ENCODE assay signal across 20 cellular contexts in the genomic region with DNA sequence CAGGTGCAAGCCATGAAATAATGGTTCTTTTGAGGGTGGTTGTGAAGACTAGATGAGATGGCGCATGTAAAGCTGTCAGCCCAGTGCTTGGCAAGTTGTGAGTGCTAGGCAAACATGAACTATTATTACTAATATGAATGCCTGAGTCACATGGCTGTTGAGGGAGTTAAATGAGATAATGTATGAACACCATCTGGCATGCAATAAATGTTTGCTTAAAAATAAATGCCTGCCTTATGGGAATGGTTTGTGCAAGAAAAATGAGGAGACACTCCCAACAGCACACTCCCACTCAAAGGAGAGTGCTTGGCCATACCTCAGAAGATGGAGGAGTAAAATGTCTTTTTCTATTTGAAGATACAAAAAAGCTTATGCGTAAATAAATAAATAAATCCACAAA. TPM values are rescaled to one million over a fixed set of nuclear protein-coding genes. Genes with fewer than 3 reads are reported as not detected.
DNase-seq lines count a peak whose midpoint lies in the region; ATAC-seq and TF ChIP-seq lines count a peak whose summit lies in the region.
"Had no signal": no experiment of that assay in that cellular context is flagged by ENCODE, and none has a peak within 500 bp of the region (broad histone marks: within the 10 kb centered on the region; RNA-seq: fewer than 3 reads in every experiment).

No MANE protein-coding gene starts in this region.

- TF ChIP-seq CTCF in activated CD8-positive, alpha-beta T cell treated with anti-CD3 and anti-CD28 coated beads for 36 hours (IDR thresholded peaks at IDR 0.05): no peak
- TF ChIP-seq CTCF in Peyer's patch (IDR thresholded peaks at IDR 0.05): no peak
- TF ChIP-seq CTCF in fibroblast of the aortic adventitia (IDR thresholded peaks at IDR 0.05; ENCODE audit: insufficient read depth, low read length): no peak

- peak overlapping the region; percentile 73 for H3K27ac Mint-ChIP-seq in activated CD8-positive, alpha-beta T cell treated with anti-CD3 and anti-CD28 coated beads, Interleukin-2, amount 10 ng/mL, durations not matched to agents 7 days and 5 days
- no peak overlapping the region for H3K27ac Mint-ChIP-seq in activated CD8-positive, alpha-beta T cell treated with anti-CD3 and anti-CD28 coated beads for 36 hours
- peak overlapping the region in 5 of 10 donors; percentile 32 to 85 (median 49) for H3K27ac Mint-ChIP-seq in naive thymus-derived CD8-positive, alpha-beta T cell
- H3K27ac Mint-ChIP-seq: activated T-helper 2 cell treated with anti-CD3 and anti-CD28 coated beads, Interferon-gamma antibody, Interleukin-2, Interleukin-4, amounts not matched to agents 10 μg/mL and 5 μg/mL and 100 μg/mL, durations not matched to agents 14 hours and 24 hours and 36 hours; HFFc6 had no signal

- H3K9me3 Mint-ChIP-seq in activated CD8-positive, alpha-beta T cell treated with anti-CD3 and anti-CD28 coated beads, Interleukin-2, amount 10 ng/mL, durations not matched to agents 7 days and 5 days (ENCODE audit: insufficient read depth): no peaks in the 10 kb centered on the region
- H3K9me3 Mint-ChIP-seq in activated CD8-positive, alpha-beta T cell treated with anti-CD3 and anti-CD28 coated beads for 36 hours: no peaks in the 10 kb centered on the region
- H3K9me3 Mint-ChIP-seq in naive thymus-derived CD8-positive, alpha-beta T cell: no peaks in the 10 kb centered on the region
- H3K9me3 Mint-ChIP-seq: activated T-helper 2 cell treated with anti-CD3 and anti-CD28 coated beads, Interferon-gamma antibody, Interleukin-2, Interleukin-4, amounts not matched to agents 10 μg/mL and 5 μg/mL and 100 μg/mL, durations not matched to agents 14 hours and 24 hours and 36 hours; HFFc6; T-cell had no signal

- H3K27ac ChIP-seq in Peyer's patch: peak overlapping the region in 3 of 4 donors; percentile 66 to 97 (median 95)
- H3K27ac ChIP-seq: KMS-11, tibial artery, VCaP had no signal

- H3K36me3 Mint-ChIP-seq in activated CD8-positive, alpha-beta T cell treated with anti-CD3 and anti-CD28 coated beads, Interleukin-2, amount 10 ng/mL, durations not matched to agents 7 days and 5 days (ENCODE audit: low read depth): peaks cover 21% of the 10 kb centered on the region
- peaks cover 9% of the 10 kb centered on the region for H3K36me3 Mint-ChIP-seq in activated CD8-positive, alpha-beta T cell treated with anti-CD3 and anti-CD28 coated beads for 36 hours (ENCODE audit: low read depth)
- peaks cover 0 to 30% (median 4%) of the 10 kb centered on the region in 3 donors for H3K36me3 Mint-ChIP-seq in naive thymus-derived CD8-positive, alpha-beta T cell

- ATAC-seq in activated CD8-positive, alpha-beta T cell treated with anti-CD3 and anti-CD28 coated beads, Interleukin-2, amount 10 ng/mL, durations not matched to agents 7 days and 5 days: no peak
- no peak for ATAC-seq in activated CD8-positive, alpha-beta T cell treated with anti-CD3 and anti-CD28 coated beads for 36 hours
- ATAC-seq in naive thymus-derived CD8-positive, alpha-beta T cell: no peak
- ATAC-seq: T-cell had no signal

- H3K9me3 ChIP-seq in Peyer's patch: no peaks in the 10 kb centered on the region
- H3K9me3 ChIP-seq: tibial artery had no signal

- peaks cover 45% of the 10 kb centered on the region for H3K4me1 Mint-ChIP-seq in activated CD8-positive, alpha-beta T cell treated with anti-CD3 and anti-CD28 coated beads, Interleukin-2, amount 10 ng/mL, durations not matched to agents 7 days and 5 days (ENCODE audit: low read depth)
- peaks cover 27% of the 10 kb centered on the region for H3K4me1 Mint-ChIP-seq in activated CD8-positive, alpha-beta T cell treated with anti-CD3 and anti-CD28 coated beads for 36 hours (ENCODE audit: low read depth)
- H3K4me1 Mint-ChIP-seq in naive thymus-derived CD8-positive, alpha-beta T cell: peaks cover 12 to 43% (median 34%) of the 10 kb centered on the region in 4 donors

- H3K4me3 ChIP-seq in Peyer's patch: no peak overlapping the region
- H3K4me3 ChIP-seq in fibroblast of the aortic adventitia (ENCODE audit: low read depth, low read length): no peak overlapping the region
- H3K4me3 ChIP-seq: tibial artery had no signal

- H3K4me1 ChIP-seq in Peyer's patch: peaks cover 9 to 71% (median 12%) of the 10 kb centered on the region in 4 donors

- H3K4me3 Mint-ChIP-seq in activated CD8-positive, alpha-beta T cell treated with anti-CD3 and anti-CD28 coated beads, Interleukin-2, amount 10 ng/mL, durations not matched to agents 7 days and 5 days: no peak overlapping the region
- H3K4me3 Mint-ChIP-seq in activated CD8-positive, alpha-beta T cell treated with anti-CD3 and anti-CD28 coated beads for 36 hours: no peak overlapping the region
- H3K4me3 Mint-ChIP-seq in naive thymus-derived CD8-positive, alpha-beta T cell: no peak overlapping the region
- H3K4me3 Mint-ChIP-seq: HFFc6 had no signal

- no peak for DNase-seq in activated CD8-positive, alpha-beta T cell treated with anti-CD3 and anti-CD28 coated beads, Interleukin-2, amount 10 ng/mL, durations not matched to agents 7 days and 5 days
- no peak for DNase-seq in activated CD8-positive, alpha-beta T cell treated with anti-CD3 and anti-CD28 coated beads for 36 hours
- DNase-seq in Peyer's patch (no peak), fibroblast of the aortic adventitia (ENCODE audit: low read depth) (peak; percentile 49), superior temporal gyrus (ENCODE audit: extremely low spot score) (peak; percentile 45), NCI-H510A (lab: John Stamatoyannopoulos, UW) (no peak), DMS53 (lab: John Stamatoyannopoulos, UW) (no peak)
- no peak for DNase-seq in naive thymus-derived CD8-positive, alpha-beta T cell
- DNase-seq: amniotic stem cell; effector CD4-positive, alpha-beta T cell; HFFc6; NCI-H2029 treated with DMSO at 0.1 percent for 48 hours; NCI-H524; SHP77; stimulated activated CD4-positive, alpha-beta T cell treated with anti-CD3 and anti-CD28 coated beads, Interleukin-12 subunit alpha, Interleukin-12 subunit beta, amount 100 ng/mL, for 4 hours; T-cell; tibial artery had no signal

- no peaks in the 10 kb centered on the region for H3K27me3 Mint-ChIP-seq in activated CD8-positive, alpha-beta T cell treated with anti-CD3 and anti-CD28 coated beads, Interleukin-2, amount 10 ng/mL, durations not matched to agents 7 days and 5 days (ENCODE audit: low read depth)
- no peaks in the 10 kb centered on the region for H3K27me3 Mint-ChIP-seq in activated CD8-positive, alpha-beta T cell treated with anti-CD3 and anti-CD28 coated beads for 36 hours
- H3K27me3 Mint-ChIP-seq in naive thymus-derived CD8-positive, alpha-beta T cell: no peaks in the 10 kb centered on the region
- H3K27me3 Mint-ChIP-seq: T-cell had no signal

- CTCF ChIA-PET in activated CD8-positive, alpha-beta T cell treated with anti-CD3 and anti-CD28 coated beads, Interleukin-2, amount 10 ng/mL, durations not matched to agents 7 days and 5 days (lab: Charles Lee): no interaction called here
- CTCF ChIA-PET in activated CD8-positive, alpha-beta T cell treated with anti-CD3 and anti-CD28 coated beads for 36 hours (lab: Charles Lee): no interaction called here

- peaks cover 0 to 43% (median 0%) of the 10 kb centered on the region in 3 donors for H3K36me3 ChIP-seq in Peyer's patch

- H3K27me3 ChIP-seq in Peyer's patch: no peaks in the 10 kb centered on the region
- H3K27me3 ChIP-seq: tibial artery had no signal

- intact Hi-C loops in activated CD8-positive, alpha-beta T cell treated with anti-CD3 and anti-CD28 coated beads for 36 hours (cut with micrococcal nuclease): no loop called here

- POLR2A ChIA-PET in activated CD8-positive, alpha-beta T cell treated with anti-CD3 and anti-CD28 coated beads, Interleukin-2, amount 10 ng/mL, durations not matched to agents 7 days and 5 days (lab: Charles Lee): interaction anchor here (3.0 kb wide), 1 partner anchor 65 kb away, joined by 23 read pairs; a partner anchor contains a TSS
- POLR2A ChIA-PET in activated CD8-positive, alpha-beta T cell treated with anti-CD3 and anti-CD28 coated beads for 36 hours (lab: Charles Lee): interaction anchor here (0.7 to 2.3 kb wide), 4 partner anchors 15 to 218 kb away, joined by 3 to 7 read pairs (median 5); no protein-coding TSS in a partner anchor
- POLR2A ChIA-PET in naive thymus-derived CD8-positive, alpha-beta T cell (lab: Charles Lee): interaction anchor here (3.0 to 5.5 kb wide), 2 partner anchors 27 to 65 kb away, joined by 14 to 52 read pairs; a partner anchor contains a TSS

- TF ChIP-seq POLR2A in Peyer's patch (IDR thresholded peaks at IDR 0.05): no peak

RNA-seq across cellular contexts. Expression of a gene that starts 3.6 kb away (rescaled TPM):
- 10 to 100 TPM; 83.5 to 93.7 TPM for total RNA-seq in activated CD8-positive, alpha-beta T cell treated with anti-CD3 and anti-CD28 coated beads, Interleukin-2, amount 10 ng/mL, durations not matched to agents 7 days and 5 days
- 10 to 100 TPM; 57.6 to 60.1 TPM for total RNA-seq in activated CD8-positive, alpha-beta T cell treated with anti-CD3 and anti-CD28 coated beads for 36 hours
- total RNA-seq in Peyer's patch (100 to 1,000 TPM; 131 to 249 (median 191) TPM), fibroblast of the aortic adventitia (ENCODE audit: low replicate concordance) (23.4 and 90.5 TPM in 2 replicates)
- 10 to 100 TPM; 61.8 to 64.7 TPM for total RNA-seq in naive thymus-derived CD8-positive, alpha-beta T cell
- 1 to 10 TPM; 6.7 to 7.8 (median 7.8) TPM for polyA plus RNA-seq in naive thymus-derived CD8-positive, alpha-beta T cell

RNA-seq across cellular contexts. Expression of a gene that starts 6.1 kb away (rescaled TPM):
- total RNA-seq in activated CD8-positive, alpha-beta T cell treated with anti-CD3 and anti-CD28 coated beads, Interleukin-2, amount 10 ng/mL, durations not matched to agents 7 days and 5 days: 10 to 100 TPM; 10.5 to 12.6 TPM
- 1 to 10 TPM; 4.5 to 5.7 TPM for total RNA-seq in activated CD8-positive, alpha-beta T cell treated with anti-CD3 and anti-CD28 coated beads for 36 hours
- 10 to 100 TPM in 3 of 4 donors, 1 to 10 TPM in 1; 9.1 to 25.6 (median 14.6) TPM for total RNA-seq in Peyer's patch
- total RNA-seq in fibroblast of the aortic adventitia (ENCODE audit: low replicate concordance): 1.5 TPM in 2 replicates
- 10 to 100 TPM; 19.8 to 25.0 TPM for total RNA-seq in naive thymus-derived CD8-positive, alpha-beta T cell
- polyA plus RNA-seq in naive thymus-derived CD8-positive, alpha-beta T cell: under 1 TPM in 1 of 3 donors, not detected in 2; 0.18 TPM

RNA-seq across cellular contexts. Expression of a gene that starts 23.4 kb away (rescaled TPM):
- total RNA-seq in activated CD8-positive, alpha-beta T cell treated with anti-CD3 and anti-CD28 coated beads, Interleukin-2, amount 10 ng/mL, durations not matched to agents 7 days and 5 days: 10 to 100 TPM; 29.4 to 34.5 TPM
- 10 to 100 TPM; 17.7 to 19.5 TPM for total RNA-seq in activated CD8-positive, alpha-beta T cell treated with anti-CD3 and anti-CD28 coated beads for 36 hours
- 100 to 1,000 TPM in 2 of 4 donors, 10 to 100 TPM in 2; 85.8 to 144 (median 113) TPM for total RNA-seq in Peyer's patch
- total RNA-seq in fibroblast of the aortic adventitia (ENCODE audit: low replicate concordance): 15.8 and 19.8 TPM in 2 replicates
- total RNA-seq in naive thymus-derived CD8-positive, alpha-beta T cell: 100 to 1,000 TPM; 254 to 264 TPM
- polyA plus RNA-seq in naive thymus-derived CD8-positive, alpha-beta T cell: 100 to 1,000 TPM; 201 to 301 (median 206) TPM

RNA-seq across cellular contexts. Expression of a gene that starts 27.7 kb away (rescaled TPM):
- 1 to 10 TPM; 1.3 TPM for total RNA-seq in activated CD8-positive, alpha-beta T cell treated with anti-CD3 and anti-CD28 coated beads, Interleukin-2, amount 10 ng/mL, durations not matched to agents 7 days and 5 days
- total RNA-seq in activated CD8-positive, alpha-beta T cell treated with anti-CD3 and anti-CD28 coated beads for 36 hours: 1 to 10 TPM; 2.5 TPM
- total RNA-seq in Peyer's patch (1 to 10 TPM in 3 of 4 donors, under 1 TPM in 1; 0.53 to 3.4 (median 2.2) TPM), fibroblast of the aortic adventitia (ENCODE audit: low replicate concordance) (0.09 and 0.16 TPM in 2 replicates)
- 1 to 10 TPM; 2.4 to 2.5 TPM for total RNA-seq in naive thymus-derived CD8-positive, alpha-beta T cell
- under 1 TPM; 0.15 to 0.25 (median 0.25) TPM for polyA plus RNA-seq in naive thymus-derived CD8-positive, alpha-beta T cell

RNA-seq across cellular contexts. Expression of a gene that starts 43.6 kb away (rescaled TPM):
- 100 to 1,000 TPM; 157 TPM for total RNA-seq in activated CD8-positive, alpha-beta T cell treated with anti-CD3 and anti-CD28 coated beads, Interleukin-2, amount 10 ng/mL, durations not matched to agents 7 days and 5 days
- total RNA-seq in activated CD8-positive, alpha-beta T cell treated with anti-CD3 and anti-CD28 coated beads for 36 hours: 100 to 1,000 TPM; 116 to 121 TPM
- total RNA-seq in Peyer's patch (10 to 100 TPM; 43.7 to 79.4 (median 56.6) TPM), fibroblast of the aortic adventitia (ENCODE audit: low replicate concordance) (70.8 and 154 TPM in 2 replicates)
- 10 to 100 TPM; 82.8 to 83.4 TPM for total RNA-seq in naive thymus-derived CD8-positive, alpha-beta T cell
- 100 to 1,000 TPM; 153 to 199 (median 161) TPM for polyA plus RNA-seq in naive thymus-derived CD8-positive, alpha-beta T cell

Comparison
In these comparisons a context has a peak if more than half of its experiments do, and no peak if none do; other contexts are left out.
1. DNase-seq: peak in fibroblast of the aortic adventitia (single experiment) and superior temporal gyrus (single experiment); none in activated CD8-positive, alpha-beta T cell treated with anti-CD3 and anti-CD28 coated beads, Interleukin-2, amount 10 ng/mL, durations not matched to agents 7 days and 5 days (single experiment), activated CD8-positive, alpha-beta T cell treated with anti-CD3 and anti-CD28 coated beads for 36 hours (single experiment), Peyer's patch (0 of 3), NCI-H510A (single experiment), DMS53 (single experiment) and naive thymus-derived CD8-positive, alpha-beta T cell (0 of 10).